ENCODE assay signal across 36 cellular contexts in genomic region chr13:74479124-74479523, GRCh38.
"Had no signal": no experiment of that assay in that cellular context is flagged by ENCODE, and none has a peak within 500 bp of the region (broad histone marks: within the 10 kb centered on the region; RNA-seq: fewer than 3 reads in every experiment).

No MANE protein-coding gene starts in this region.

- H3K27me3 ChIP-seq: ascending aorta, cardiac muscle cell had no signal

- H3K4me1 ChIP-seq: ascending aorta had no signal

- H3K27ac Mint-ChIP-seq: activated B cell treated with CpG ODN at 0.5 μM for 24 hours; activated CD4-positive, alpha-beta memory T cell treated with anti-CD3 and anti-CD28 coated beads, Interleukin-2, amount 10 ng/mL, durations not matched to agents 7 days and 5 days; activated CD4-positive, alpha-beta T cell treated with anti-CD3 and anti-CD28 coated beads, Interleukin-2, amount 10 ng/mL, durations not matched to agents 24 days and 14 days; activated CD8-positive, alpha-beta memory T cell treated with anti-CD3 and anti-CD28 coated beads, Interleukin-2, amount 10 ng/mL, durations not matched to agents 7 days and 5 days; activated CD8-positive, alpha-beta T cell treated with anti-CD3 and anti-CD28 coated beads, Interleukin-2, amount 10 ng/mL, durations not matched to agents 7 days and 5 days; activated naive CD4-positive, alpha-beta T cell treated with anti-CD3 and anti-CD28 coated beads, Interleukin-2, amount 10 ng/mL, durations not matched to agents 7 days and 5 days; activated naive CD4-positive, alpha-beta T cell treated with anti-CD3 and anti-CD28 coated beads, Interleukin-2, amount 50 U/mL, for 24 hours; activated naive CD8-positive, alpha-beta T cell; activated naive CD8-positive, alpha-beta T cell treated with anti-CD3 and anti-CD28 coated beads, Interleukin-2, amount 10 ng/mL, durations not matched to agents 7 days and 5 days; activated naive CD8-positive, alpha-beta T cell treated with anti-CD3 and anti-CD28 coated beads, Interleukin-2, amount 50 U/mL, for 24 hours; activated T-cell treated with anti-CD3 and anti-CD28 coated beads, Interleukin-2, amount 50 U/mL, for 24 hours; activated T-helper 2 cell treated with anti-CD3 and anti-CD28 coated beads, Interferon-gamma antibody, Interleukin-2, Interleukin-4, amounts not matched to agents 10 μg/mL and 5 μg/mL and 100 μg/mL, durations not matched to agents 14 hours and 24 hours and 36 hours; brain; T-helper 1 cell treated with Interleukin-12 subunit alpha and Interleukin-12 subunit beta and Interleukin-4 antibody, amounts not matched to agents 30 μg/mL and 1 μg/mL, for 36 hours; T-helper 2 cell treated with Interferon-gamma antibody and Interleukin-4, amounts not matched to agents 5 μg/mL and 100 μg/mL, for 36 hours had no signal

- H3K27ac ChIP-seq: ascending aorta, cardiac muscle cell, VCaP had no signal

- H3K36me3 Mint-ChIP-seq: activated CD8-positive, alpha-beta memory T cell treated with anti-CD3 and anti-CD28 coated beads, Interleukin-2, amount 10 ng/mL, durations not matched to agents 7 days and 5 days; activated naive CD4-positive, alpha-beta T cell treated with anti-CD3 and anti-CD28 coated beads, Interleukin-2, amount 10 ng/mL, durations not matched to agents 7 days and 5 days; activated naive CD4-positive, alpha-beta T cell treated with anti-CD3 and anti-CD28 coated beads, Interleukin-2, amount 50 U/mL, for 24 hours; activated naive CD8-positive, alpha-beta T cell; activated naive CD8-positive, alpha-beta T cell treated with anti-CD3 and anti-CD28 coated beads, Interleukin-2, amount 10 ng/mL, durations not matched to agents 7 days and 5 days; brain had no signal

- H3K36me3 ChIP-seq: ascending aorta, cardiac muscle cell had no signal

- H3K9me3 ChIP-seq: ascending aorta had no signal

- H3K4me3 Mint-ChIP-seq: activated B cell treated with CpG ODN at 0.5 μM for 24 hours; activated CD4-positive, alpha-beta memory T cell treated with anti-CD3 and anti-CD28 coated beads, Interleukin-2, amount 10 ng/mL, durations not matched to agents 7 days and 5 days; activated CD4-positive, alpha-beta T cell treated with anti-CD3 and anti-CD28 coated beads, Interleukin-2, amount 10 ng/mL, durations not matched to agents 24 days and 14 days; activated CD8-positive, alpha-beta memory T cell treated with anti-CD3 and anti-CD28 coated beads, Interleukin-2, amount 10 ng/mL, durations not matched to agents 7 days and 5 days; activated CD8-positive, alpha-beta T cell treated with anti-CD3 and anti-CD28 coated beads, Interleukin-2, amount 10 ng/mL, durations not matched to agents 7 days and 5 days; activated naive CD4-positive, alpha-beta T cell treated with anti-CD3 and anti-CD28 coated beads, Interleukin-2, amount 10 ng/mL, durations not matched to agents 7 days and 5 days; activated naive CD4-positive, alpha-beta T cell treated with anti-CD3 and anti-CD28 coated beads, Interleukin-2, amount 50 U/mL, for 24 hours; activated naive CD8-positive, alpha-beta T cell; activated naive CD8-positive, alpha-beta T cell treated with anti-CD3 and anti-CD28 coated beads, Interleukin-2, amount 10 ng/mL, durations not matched to agents 7 days and 5 days; activated naive CD8-positive, alpha-beta T cell treated with anti-CD3 and anti-CD28 coated beads, Interleukin-2, amount 50 U/mL, for 24 hours; activated T-cell treated with anti-CD3 and anti-CD28 coated beads, Interleukin-2, amount 50 U/mL, for 24 hours; brain; central memory CD8-positive, alpha-beta T cell; T-helper 1 cell treated with Interleukin-12 subunit alpha and Interleukin-12 subunit beta and Interleukin-4 antibody, amounts not matched to agents 30 μg/mL and 1 μg/mL, for 36 hours; T-helper 2 cell treated with Interferon-gamma antibody and Interleukin-4, amounts not matched to agents 5 μg/mL and 100 μg/mL, for 36 hours had no signal

- H3K4me1 Mint-ChIP-seq: activated B cell treated with CpG ODN at 0.5 μM for 24 hours; activated CD4-positive, alpha-beta memory T cell treated with anti-CD3 and anti-CD28 coated beads, Interleukin-2, amount 10 ng/mL, durations not matched to agents 7 days and 5 days; activated CD4-positive, alpha-beta T cell treated with anti-CD3 and anti-CD28 coated beads, Interleukin-2, amount 10 ng/mL, durations not matched to agents 24 days and 14 days; activated CD8-positive, alpha-beta memory T cell treated with anti-CD3 and anti-CD28 coated beads, Interleukin-2, amount 10 ng/mL, durations not matched to agents 7 days and 5 days; activated naive CD4-positive, alpha-beta T cell treated with anti-CD3 and anti-CD28 coated beads, Interleukin-2, amount 10 ng/mL, durations not matched to agents 7 days and 5 days; activated naive CD8-positive, alpha-beta T cell treated with anti-CD3 and anti-CD28 coated beads, Interleukin-2, amount 10 ng/mL, durations not matched to agents 7 days and 5 days; activated naive CD8-positive, alpha-beta T cell treated with anti-CD3 and anti-CD28 coated beads, Interleukin-2, amount 50 U/mL, for 24 hours; brain; central memory CD8-positive, alpha-beta T cell had no signal

- ATAC-seq: activated CD8-positive, alpha-beta memory T cell treated with anti-CD3 and anti-CD28 coated beads, Interleukin-2, amount 10 ng/mL, durations not matched to agents 7 days and 5 days; activated CD8-positive, alpha-beta T cell treated with anti-CD3 and anti-CD28 coated beads, Interleukin-2, amount 10 ng/mL, durations not matched to agents 7 days and 5 days; activated naive CD8-positive, alpha-beta T cell treated with anti-CD3 and anti-CD28 coated beads, Interleukin-2, amount 50 U/mL, for 24 hours had no signal

- H3K9me3 Mint-ChIP-seq: activated B cell treated with CpG ODN at 0.5 μM for 24 hours; activated CD4-positive, alpha-beta memory T cell treated with anti-CD3 and anti-CD28 coated beads, Interleukin-2, amount 10 ng/mL, durations not matched to agents 7 days and 5 days; activated CD4-positive, alpha-beta T cell treated with anti-CD3 and anti-CD28 coated beads, Interleukin-2, amount 10 ng/mL, durations not matched to agents 24 days and 14 days; activated naive CD4-positive, alpha-beta T cell treated with anti-CD3 and anti-CD28 coated beads, Interleukin-2, amount 10 ng/mL, durations not matched to agents 7 days and 5 days; activated naive CD8-positive, alpha-beta T cell treated with anti-CD3 and anti-CD28 coated beads, Interleukin-2, amount 50 U/mL, for 24 hours; activated T-cell treated with anti-CD3 and anti-CD28 coated beads, Interleukin-2, amount 50 U/mL, for 24 hours; activated T-helper 2 cell treated with anti-CD3 and anti-CD28 coated beads, Interferon-gamma antibody, Interleukin-2, Interleukin-4, amounts not matched to agents 10 μg/mL and 5 μg/mL and 100 μg/mL, durations not matched to agents 14 hours and 24 hours and 36 hours; central memory CD8-positive, alpha-beta T cell; T-helper 1 cell treated with Interleukin-12 subunit alpha and Interleukin-12 subunit beta and Interleukin-4 antibody, amounts not matched to agents 30 μg/mL and 1 μg/mL, for 36 hours; T-helper 2 cell treated with Interferon-gamma antibody and Interleukin-4, amounts not matched to agents 5 μg/mL and 100 μg/mL, for 36 hours had no signal

- H3K4me3 ChIP-seq: ascending aorta, cardiac muscle cell had no signal

- H3K27me3 Mint-ChIP-seq: activated B cell treated with CpG ODN at 0.5 μM for 24 hours; activated CD4-positive, alpha-beta memory T cell treated with anti-CD3 and anti-CD28 coated beads, Interleukin-2, amount 10 ng/mL, durations not matched to agents 7 days and 5 days; activated CD4-positive, alpha-beta T cell treated with anti-CD3 and anti-CD28 coated beads, Interleukin-2, amount 10 ng/mL, durations not matched to agents 24 days and 14 days; activated naive CD4-positive, alpha-beta T cell treated with anti-CD3 and anti-CD28 coated beads, Interleukin-2, amount 10 ng/mL, durations not matched to agents 7 days and 5 days; activated naive CD4-positive, alpha-beta T cell treated with anti-CD3 and anti-CD28 coated beads, Interleukin-2, amount 50 U/mL, for 24 hours; activated naive CD8-positive, alpha-beta T cell; activated naive CD8-positive, alpha-beta T cell treated with anti-CD3 and anti-CD28 coated beads, Interleukin-2, amount 10 ng/mL, durations not matched to agents 7 days and 5 days; activated naive CD8-positive, alpha-beta T cell treated with anti-CD3 and anti-CD28 coated beads, Interleukin-2, amount 50 U/mL, for 24 hours; activated T-cell treated with anti-CD3 and anti-CD28 coated beads, Interleukin-2, amount 50 U/mL, for 24 hours; central memory CD8-positive, alpha-beta T cell had no signal

- DNase-seq: activated B cell treated with CpG ODN at 0.5 μM for 24 hours; activated CD4-positive, alpha-beta memory T cell treated with anti-CD3 and anti-CD28 coated beads, Interleukin-2, amount 10 ng/mL, durations not matched to agents 7 days and 5 days; activated CD4-positive, alpha-beta T cell treated with anti-CD3 and anti-CD28 coated beads for 4 hours; activated CD4-positive, alpha-beta T cell treated with anti-CD3 and anti-CD28 coated beads, Interleukin-2, amount 10 ng/mL, durations not matched to agents 24 days and 14 days; activated CD4-positive, alpha-beta T cell treated with anti-CD3 and anti-CD28 coated beads, Interleukin-2, amount 50 U/mL, for 1 hour; activated CD4-positive, alpha-beta T cell treated with anti-CD3 and anti-CD28 coated beads, Interleukin-2, amount 50 U/mL, for 4 hours; activated CD4-positive, CD25-positive, alpha-beta regulatory T cell treated with anti-CD3 and anti-CD28 coated beads, Interleukin-2, amount 50 U/mL, for 72 hours; activated CD8-positive, alpha-beta memory T cell treated with anti-CD3 and anti-CD28 coated beads for 24 hours; activated CD8-positive, alpha-beta memory T cell treated with anti-CD3 and anti-CD28 coated beads, Interleukin-2, amount 10 ng/mL, durations not matched to agents 7 days and 5 days; activated CD8-positive, alpha-beta memory T cell treated with anti-CD3 and anti-CD28 coated beads, Interleukin-2, amount 50 U/mL, for 48 hours; activated CD8-positive, alpha-beta T cell treated with anti-CD3 and anti-CD28 coated beads, Interleukin-2, amount 10 ng/mL, durations not matched to agents 7 days and 5 days; activated effector memory CD4-positive, alpha-beta T cell treated with Interleukin-2 at 50 U/mL for 16 hours; activated gamma-delta T cell; activated naive CD4-positive, alpha-beta T cell treated with anti-CD3 and anti-CD28 coated beads, Interleukin-2, amount 10 ng/mL, durations not matched to agents 7 days and 5 days; activated naive CD4-positive, alpha-beta T cell treated with Interleukin-2 at 50 U/mL for 16 hours; activated naive CD8-positive, alpha-beta T cell treated with anti-CD3 and anti-CD28 coated beads, Interleukin-2, amount 10 ng/mL, durations not matched to agents 7 days and 5 days; activated naive CD8-positive, alpha-beta T cell treated with anti-CD3 and anti-CD28 coated beads, Interleukin-2, amount 50 U/mL, for 24 hours; activated T-cell treated with anti-CD3 and anti-CD28 coated beads, Interleukin-2, amount 50 U/mL, for 24 hours; activated T-cell treated with anti-CD3 and anti-CD28 coated beads, Interleukin-2, amount 50 U/mL, for 48 hours; amygdala; anterior cingulate cortex; caudate nucleus; cerebellar nuclear complex; T-helper 1 cell; T-helper 2 cell; T-helper 9 cell had no signal
